8 cellular contexts compared by ENCODE assay signal in the genomic region with DNA sequence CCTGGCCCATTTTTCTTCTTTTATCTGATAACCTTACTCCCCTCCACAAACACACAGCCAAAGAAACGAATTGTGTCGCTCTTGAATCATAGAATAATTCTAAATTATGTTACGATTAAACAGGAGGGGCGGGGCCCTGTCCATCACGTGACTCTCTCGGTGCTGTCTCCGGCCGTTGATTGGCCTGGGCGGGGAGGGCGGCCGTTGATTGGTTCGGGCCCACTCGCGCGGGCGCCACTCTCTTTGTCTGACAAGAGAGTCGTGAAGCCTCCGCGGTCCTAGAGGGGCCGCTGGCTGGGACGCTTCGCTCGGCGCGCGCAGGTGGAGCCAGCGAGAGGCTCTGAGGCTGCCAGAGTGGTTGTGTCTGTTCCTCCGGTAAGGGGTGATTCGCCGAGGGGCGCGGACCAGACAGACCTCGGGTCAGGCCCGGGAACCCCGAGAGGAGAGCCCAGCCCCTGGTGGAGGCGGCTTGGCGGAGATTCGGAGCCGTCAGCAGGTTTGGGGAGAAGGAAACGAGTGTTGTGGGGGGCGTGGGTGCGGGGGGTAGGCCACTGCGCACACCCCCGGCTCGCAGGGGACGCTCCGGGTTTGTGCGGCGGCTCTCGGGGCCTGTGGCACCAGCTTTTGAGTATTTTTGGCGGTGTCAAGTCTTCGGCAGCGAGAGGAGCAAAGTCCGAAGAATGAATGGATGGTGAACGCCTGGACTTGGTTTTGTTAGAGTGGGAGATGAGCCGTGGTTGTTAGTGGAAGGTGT. TPM values are rescaled to one million over a fixed set of nuclear protein-coding genes. Genes with fewer than 3 reads are reported as not detected.
DNase-seq lines count a peak whose midpoint lies in the region; ATAC-seq and TF ChIP-seq lines count a peak whose summit lies in the region.

A gene (plus strand): TSS at position 330 of the 754 bp plus-strand sequence. CDS start 3,567 bp downstream, outside the sequence.

- intact Hi-C loops in dendritic cell treated with granulocyte-macrophage colony-stimulating factor and Interleukin-4, amounts not matched to agents 40 ng/mL and 50 ng/mL, for 4 days (cut with micrococcal nuclease), result loop anchor here (1.0 to 10.0 kb wide), 2 partner anchors 28 to 82 kb away; a partner anchor contains a TSS
- intact Hi-C loops in left lung (cut with DNase I), result no loop called here

- H3K27me3 ChIP-seq in left lung, result no peaks in the 10 kb centered on the region

- H3K9me3 ChIP-seq in left lung, result no peaks in the 10 kb centered on the region

- peaks cover 42% of the 10 kb centered on the region for H3K36me3 Mint-ChIP-seq in dendritic cell treated with granulocyte-macrophage colony-stimulating factor and Interleukin-4, amounts not matched to agents 40 ng/mL and 50 ng/mL, for 4 days (ENCODE audit: low read depth)

- DNase-seq in NCI-H774 (lab: John Stamatoyannopoulos, UW) (peak; percentile 96), left lung (peak; percentile 98 to 99)
- DNase-seq in activated CD4-positive, alpha-beta T cell treated with anti-CD3 and anti-CD28 coated beads, Interleukin-2, amount 50 U/mL, for 4 hours, result peak; percentile 98
- DNase-seq in stimulated activated CD4-positive, alpha-beta T cell treated with anti-CD3 and anti-CD28 coated beads, Interleukin-2, amount 100 ng/mL, for 48 hours, result peak; percentile 97

- ATAC-seq in GM19395 (IDR thresholded peaks at IDR 0.05; ENCODE audit: unreplicated experiment) (peak; percentile 90), HG03565 (IDR thresholded peaks at IDR 0.05; ENCODE audit: unreplicated experiment) (peak; percentile 84), left lung (peak; percentile 99)

- H3K27me3 Mint-ChIP-seq in dendritic cell treated with granulocyte-macrophage colony-stimulating factor and Interleukin-4, amounts not matched to agents 40 ng/mL and 50 ng/mL, for 4 days, result peaks cover 23% of the 10 kb centered on the region

- H3K36me3 ChIP-seq in left lung, result peaks cover 0 to 6% of the 10 kb centered on the region in 2 donors

- H3K4me1 Mint-ChIP-seq in dendritic cell treated with granulocyte-macrophage colony-stimulating factor and Interleukin-4, amounts not matched to agents 40 ng/mL and 50 ng/mL, for 4 days (ENCODE audit: low read depth), result peaks cover 32% of the 10 kb centered on the region

- H3K4me3 Mint-ChIP-seq in dendritic cell treated with granulocyte-macrophage colony-stimulating factor and Interleukin-4, amounts not matched to agents 40 ng/mL and 50 ng/mL, for 4 days, result peak within 1 kb of the TSS; percentile 99

- TF ChIP-seq CTCF in C4-2B (conservative IDR thresholded peaks at IDR 0.05), result no peak
- TF ChIP-seq CTCF in left lung (IDR thresholded peaks at IDR 0.05), result peak in 1 of 2 donors; percentile 8

- H3K27ac ChIP-seq in C4-2B (peak within 1 kb of the TSS; percentile 83), left lung (peak within 1 kb of the TSS; percentile 84 to 91)

- no peaks in the 10 kb centered on the region for H3K9me3 Mint-ChIP-seq in dendritic cell treated with granulocyte-macrophage colony-stimulating factor and Interleukin-4, amounts not matched to agents 40 ng/mL and 50 ng/mL, for 4 days

- H3K27ac Mint-ChIP-seq in dendritic cell treated with granulocyte-macrophage colony-stimulating factor and Interleukin-4, amounts not matched to agents 40 ng/mL and 50 ng/mL, for 4 days, result peak within 1 kb of the TSS; percentile 91

- peaks cover 7 to 21% of the 10 kb centered on the region in 2 donors for H3K4me1 ChIP-seq in left lung

- H3K4me3 ChIP-seq in left lung, result peak within 1 kb of the TSS; percentile 83 to 93

RNA-seq across cellular contexts. Expression of the gene that starts here (rescaled TPM):
- total RNA-seq in left lung, result 10 to 100 TPM in 1 of 2 donors, 1 to 10 TPM in 1; 8.5 to 11.1 TPM

Comparison
In these comparisons a context has a peak if more than half of its experiments do, and no peak if none do; other contexts are left out.
1. Peak in every context shown above with its lines: DNase-seq, ATAC-seq, H3K4me3 ChIP-seq and H3K27ac ChIP-seq.